1 cellular context compared by ENCODE assay signal in genomic region chr15:101244039-101244781, GRCh38.
TF ChIP-seq lines count a peak whose summit lies in the region.

No MANE protein-coding gene starts in this region.

TF ChIP-seq in HEK293, 187 proteins besides CTCF, POLR2A, EP300 and RAD21 (continued from another document):
- TF ChIP-seq ZNF776 (tag by site-specific recombination; IDR thresholded peaks at IDR 0.05; ENCODE audit: borderline replicate concordance) = no peak
- peak; percentile 69; the same call in 1 of the 2 replicates for TF ChIP-seq SCRT2 (tag by site-specific recombination; IDR thresholded peaks at IDR 0.05)
- TF ChIP-seq ZBTB8A (tag by site-specific recombination; IDR thresholded peaks at IDR 0.05) = no peak
